16 cellular contexts compared by ENCODE assay signal in the genomic region with DNA sequence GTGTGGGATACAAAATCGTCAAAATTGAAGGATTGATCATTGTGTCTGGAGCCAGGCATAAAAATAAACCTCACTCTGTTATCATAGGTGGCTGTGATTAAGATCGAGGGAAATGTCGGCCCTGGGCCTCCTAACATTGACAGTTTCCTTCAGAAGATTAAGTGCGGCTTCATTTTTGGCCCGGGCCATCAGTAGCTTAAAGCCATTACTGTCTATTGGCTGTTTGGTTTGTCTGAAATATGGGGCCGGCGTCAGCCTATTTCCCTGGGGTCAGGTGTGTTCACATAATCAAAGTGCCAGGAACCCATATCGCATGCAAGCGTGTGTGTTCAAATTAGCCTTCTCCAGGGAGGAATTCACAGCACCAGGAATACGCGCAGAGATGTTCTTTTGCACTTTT.
DNase-seq lines count a peak whose midpoint lies in the region; TF ChIP-seq lines count a peak whose summit lies in the region.
"Had no signal": no experiment of that assay in that cellular context is flagged by ENCODE, and none has a peak within 500 bp of the region (broad histone marks: within the 10 kb centered on the region; RNA-seq: fewer than 3 reads in every experiment).

No MANE protein-coding gene starts in this region.

- no peak for DNase-seq in H9
- DNase-seq in glutamatergic neuron, result no peak
- DNase-seq in spleen, result peak; percentile 40
- no peak for DNase-seq in activated naive CD4-positive, alpha-beta T cell (lab: John Stamatoyannopoulos, UW)
- DNase-seq in cerebellum (ENCODE audit: low spot score), result no peak
- no peak for DNase-seq in Ammon's horn (ENCODE audit: low spot score)
- no peak for DNase-seq in NCI-H69 (lab: John Stamatoyannopoulos, UW)
- DNase-seq: GM23248; NCI-H1417 treated with DMSO at 0.1 percent for 48 hours; NCI-H2029 treated with DMSO at 0.1 percent for 48 hours; NCI-H226; NCI-H526 treated with DMSO at 0.1 percent for 48 hours; NK-92 treated with Interleukin-12 subunit alpha and Interleukin-12 subunit beta, amount 100 ng/mL, for 24 hours; PC-3; T-cell had no signal

- no peak overlapping the region for H3T11ph ChIP-seq in H9 (ENCODE audit: low read length)

- H4K5ac ChIP-seq in H9 (ENCODE audit: insufficient read length, low read depth, low read length), result no peak overlapping the region

- no peak overlapping the region for H2BK15ac ChIP-seq in H9 (ENCODE audit: low read depth, low read length)

- no peak overlapping the region for H2AFZ ChIP-seq in H9 (ENCODE audit: low read length)
- H2AFZ ChIP-seq in OCI-LY1 (ENCODE audit: low read length), result no peak overlapping the region
- H2AFZ ChIP-seq: GM23248 had no signal

- H3K9me2 ChIP-seq in OCI-LY1 (ENCODE audit: low read depth, low read length), result no peaks in the 10 kb centered on the region

- peak overlapping the region; percentile 31 to 79 (median 54); a peak in 6 of 7 replicates for H3K27ac Mint-ChIP-seq in H9
- H3K27ac Mint-ChIP-seq in glutamatergic neuron (ENCODE audit: unreplicated experiment), result no peak overlapping the region
- H3K27ac Mint-ChIP-seq: T-cell had no signal

- H3K23ac ChIP-seq in H9 (ENCODE audit: insufficient read length, low read depth, low read length), result no peak overlapping the region

- no peaks in the 10 kb centered on the region for H3K27me3 ChIP-seq in H9 (ENCODE audit: insufficient read depth, low read length)
- H3K27me3 ChIP-seq in OCI-LY1 (ENCODE audit: insufficient read depth, low read length), result no peaks in the 10 kb centered on the region
- H3K27me3 ChIP-seq in spleen (replicated peaks in 1 of 7), result no peaks in the 10 kb centered on the region

- TF ChIP-seq CTCF in H9 (conservative IDR thresholded peaks at IDR 0.05) (no peak), OCI-LY1 (IDR thresholded peaks at IDR 0.05; ENCODE audit: low read length) (no peak), glutamatergic neuron (IDR thresholded peaks at IDR 0.05; ENCODE audit: partially characterized antibody, unreplicated experiment) (no peak), spleen (IDR thresholded peaks at IDR 0.05 in 8 of 11, conservative IDR thresholded peaks at IDR 0.05 in 3 of 11) (no peak)

- H4K91ac ChIP-seq in H9 (ENCODE audit: insufficient read length, low read depth, low read length), result no peak overlapping the region

- H3K79me2 ChIP-seq in H9 (ENCODE audit: insufficient read depth, low read length) (peaks cover 15% of the 10 kb centered on the region), OCI-LY1 (ENCODE audit: insufficient read depth, low read length) (peaks cover 61% of the 10 kb centered on the region)

- H3F3A ChIP-seq in OCI-LY1 (ENCODE audit: insufficient read depth, low read length), result 0 out of 2 replicates have a peak, but pooled peaks cover under 1% of the 10 kb centered on the region

- intact Hi-C loops in spleen (cut with DNase I; ENCODE audit: low total_unique reads), result no loop called here

- no peak overlapping the region for H3K56ac ChIP-seq in H9 (ENCODE audit: insufficient read length, low read depth, low read length)

- no peak overlapping the region for H2BK20ac ChIP-seq in H9 (ENCODE audit: low read depth, low read length, poor library complexity, severe bottlenecking)

- WGBS in H9 (ENCODE audit: extremely low coverage, insufficient read length, low lambda C conversion rate), result no CpG with 5 or more reads among the region's 11 CpGs
- WGBS in spleen, 5 donors, result 84 to 92% (median 86%) methylated on average over 11 of the region's 11 CpGs

- H2BK5ac ChIP-seq in H9 (ENCODE audit: insufficient read length, low read length), result no peak overlapping the region

- H3K27me3 Mint-ChIP-seq in H9 (ENCODE audit: low read depth) (no peaks in the 10 kb centered on the region), glutamatergic neuron (ENCODE audit: unreplicated experiment) (peaks cover 10% of the 10 kb centered on the region)
- H3K27me3 Mint-ChIP-seq: T-cell had no signal

- H2BK120ac ChIP-seq in H9 (ENCODE audit: low read depth, low read length, poor library complexity, severe bottlenecking), result no peak overlapping the region

- H4K20me1 ChIP-seq in H9 (ENCODE audit: control insufficient read depth, insufficient read depth, insufficient read length), result no peaks in the 10 kb centered on the region
- no peaks in the 10 kb centered on the region for H4K20me1 ChIP-seq in OCI-LY1 (ENCODE audit: insufficient read depth, low read length)

- H4K8ac ChIP-seq in H9 (replicated peaks; ENCODE audit: insufficient read length, low read depth, low read length), result no peak overlapping the region

- H2BK12ac ChIP-seq in H9 (ENCODE audit: insufficient read length, low read depth, low read length), result no peak overlapping the region

- H3K4me1 Mint-ChIP-seq in H9, result peaks cover 58 to 63% of the 10 kb centered on the region in 2 experiments
- H3K4me1 Mint-ChIP-seq in glutamatergic neuron (ENCODE audit: low read depth, unreplicated experiment), result peaks cover 50% of the 10 kb centered on the region

- peaks cover 7% of the 10 kb centered on the region; the same call in 1 of the 2 replicates for H3K4me1 ChIP-seq in H9 (ENCODE audit: insufficient read depth, low read length)
- peaks cover 62% of the 10 kb centered on the region for H3K4me1 ChIP-seq in OCI-LY1 (ENCODE audit: insufficient read depth, low read length, severe bottlenecking)
- H3K4me1 ChIP-seq in spleen, result peaks cover 0 to 48% (median 23%) of the 10 kb centered on the region in 6 donors

- H3K79me1 ChIP-seq in H9 (ENCODE audit: insufficient read depth, low read depth, low read length, poor library complexity, severe bottlenecking), result no peaks in the 10 kb centered on the region

- no peak overlapping the region for H3K4me2 ChIP-seq in H9 (ENCODE audit: insufficient read depth, insufficient read length, low read length)
- H3K4me2 ChIP-seq in OCI-LY1 (ENCODE audit: low read length), result peak overlapping the region; percentile 54

- no peak overlapping the region for H3K4ac ChIP-seq in H9 (ENCODE audit: low read depth, low read length)

- H3K4me3 ChIP-seq in OCI-LY1 (ENCODE audit: low read depth, low read length, poor library complexity, severe bottlenecking) (no peak overlapping the region), spleen (no peak overlapping the region)
- H3K4me3 ChIP-seq: GM23248 had no signal

- H3K36me3 ChIP-seq in OCI-LY1 (ENCODE audit: insufficient read depth, low read length) (peaks cover 63% of the 10 kb centered on the region), spleen (peaks cover 0 to 14% (median 0%) of the 10 kb centered on the region in 6 donors)

- H3K14ac ChIP-seq in H9 (ENCODE audit: insufficient read depth, low read length), result no peak overlapping the region

- H3K18ac ChIP-seq in H9 (ENCODE audit: insufficient read length, low read depth, low read length), result no peak overlapping the region

- peaks cover 11% of the 10 kb centered on the region for H3K23me2 ChIP-seq in H9 (ENCODE audit: insufficient read length, low read depth, low read length, poor library complexity, severe bottlenecking)

- H3K4me3 Mint-ChIP-seq in H9 (no peak overlapping the region), glutamatergic neuron (ENCODE audit: unreplicated experiment) (peak overlapping the region; percentile 50)
- H3K4me3 Mint-ChIP-seq: T-cell had no signal

- no peak for TF ChIP-seq POLR2A in spleen (IDR thresholded peaks at IDR 0.05)

- H3K9me3 ChIP-seq in H9 (ENCODE audit: control insufficient read depth, low read depth, low read length) (no peaks in the 10 kb centered on the region), OCI-LY1 (ENCODE audit: low read length) (peaks cover 5% of the 10 kb centered on the region), spleen (no peaks in the 10 kb centered on the region)

- no peak overlapping the region for H2AK5ac ChIP-seq in H9 (ENCODE audit: insufficient read length, low read length)

- H3K27ac ChIP-seq in H9 (ENCODE audit: insufficient read length, low read depth, low read length), result no peak overlapping the region
- peak overlapping the region; percentile 58 for H3K27ac ChIP-seq in OCI-LY1 (ENCODE audit: low read depth, low read length, poor library complexity, severe bottlenecking)
- no peak overlapping the region for H3K27ac ChIP-seq in spleen
- H3K27ac ChIP-seq: GM23248 had no signal

- H3K9me3 Mint-ChIP-seq in H9 (peaks cover 0 to 8% of the 10 kb centered on the region in 2 experiments; a peak in 4 of 5 replicates), glutamatergic neuron (ENCODE audit: unreplicated experiment) (peaks cover 6% of the 10 kb centered on the region)

- H3K9ac ChIP-seq in H9 (ENCODE audit: extremely low read depth, insufficient read length, low read length) (no peak overlapping the region), OCI-LY1 (ENCODE audit: low read length) (peak overlapping the region; percentile 12; the same call in 1 of the 2 replicates)
- H3K9ac ChIP-seq: GM23248 had no signal

- H3K36me3 Mint-ChIP-seq in H9 (ENCODE audit: insufficient read depth in 1 of 3, low read depth in 3 of 3) (peaks cover 14 to 20% (median 16%) of the 10 kb centered on the region in 3 experiments), glutamatergic neuron (ENCODE audit: unreplicated experiment) (no peaks in the 10 kb centered on the region)
